ENCODE assay signal across 10 cellular contexts in the genomic region with DNA sequence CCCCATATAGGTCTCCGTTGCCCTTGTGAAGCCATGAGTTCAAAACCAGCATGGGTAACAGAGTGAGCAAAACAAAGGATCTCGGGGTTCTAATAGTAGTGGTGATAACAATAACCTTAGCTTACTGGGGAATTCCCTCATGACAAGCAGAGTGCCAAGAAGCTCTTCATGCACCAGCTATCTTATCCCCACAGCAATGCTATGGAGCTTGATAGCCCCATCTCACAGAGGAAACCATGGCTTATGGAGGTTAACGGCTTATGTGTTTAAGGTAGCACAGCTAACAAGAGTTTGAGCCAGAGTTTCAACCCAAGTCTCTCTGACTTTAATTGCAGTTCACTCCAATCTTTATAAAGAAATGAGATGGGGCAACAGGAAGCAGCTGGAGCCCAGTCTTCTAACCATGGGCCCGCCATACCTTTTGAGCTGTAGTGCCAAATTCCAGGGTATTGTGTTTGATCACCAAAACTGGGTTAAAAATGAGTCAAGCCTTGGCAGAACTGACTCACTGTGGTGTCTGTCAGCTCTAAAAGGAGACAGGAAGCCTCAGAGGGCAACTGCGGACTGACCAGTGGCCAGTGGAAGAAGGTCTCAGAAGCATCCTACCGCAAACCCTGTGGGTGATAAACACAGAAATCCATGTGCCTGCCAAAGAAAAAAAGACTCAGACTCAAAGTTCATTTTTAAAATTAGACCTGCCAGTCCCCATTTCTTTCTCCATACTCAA. TPM values are rescaled to one million over a fixed set of nuclear protein-coding genes. Genes with fewer than 3 reads are reported as not detected.
DNase-seq lines count a peak whose midpoint lies in the region; ATAC-seq and TF ChIP-seq lines count a peak whose summit lies in the region.
"Had no signal": no experiment of that assay in that cellular context is flagged by ENCODE, and none has a peak within 500 bp of the region (broad histone marks: within the 10 kb centered on the region; RNA-seq: fewer than 3 reads in every experiment).

No MANE protein-coding gene starts in this region.

- H3K4me1 Mint-ChIP-seq in T-helper 17 cell: peaks cover 2% of the 10 kb centered on the region
- H3K4me1 Mint-ChIP-seq: CD8-positive, alpha-beta memory T cell had no signal

- H3K27me3 Mint-ChIP-seq in T-helper 17 cell: peaks cover 14% of the 10 kb centered on the region

- H3K4me3 ChIP-seq in fibroblast of lung (replicated peaks in 1 of 4; ENCODE audit: control extremely low read depth in 1 of 4, insufficient read depth in 1 of 4, low read depth in 3 of 4, low read length in 4 of 4): no peak overlapping the region

- no peaks in the 10 kb centered on the region for H3K36me3 Mint-ChIP-seq in T-helper 17 cell (ENCODE audit: low read depth)
- H3K36me3 Mint-ChIP-seq: CD8-positive, alpha-beta memory T cell had no signal

- TF ChIP-seq CTCF in fibroblast of lung (conservative IDR thresholded peaks at IDR 0.05 in 1 of 2, IDR thresholded peaks at IDR 0.05 in 1 of 2; ENCODE audit: low read depth in 1 of 2, low read length in 2 of 2): no peak

- H3K79me2 ChIP-seq in fibroblast of lung (ENCODE audit: control insufficient read depth, insufficient read depth, low read length): no peaks in the 10 kb centered on the region

- ATAC-seq in T-helper 17 cell (peak; percentile 32), HG02610 (IDR thresholded peaks at IDR 0.05; ENCODE audit: unreplicated experiment) (no peak)
- peak; percentile 66 for ATAC-seq in stimulated activated naive CD8-positive, alpha-beta T cell treated with anti-CD3 and anti-CD28 coated beads, Interleukin-15, Interleukin-2, amounts not matched to agents 100 U/mL and 50 U/mL, for 24 hours

- no peak overlapping the region for H3K27ac ChIP-seq in fibroblast of lung (ENCODE audit: insufficient read depth, low read length)

- H2AFZ ChIP-seq in fibroblast of lung (ENCODE audit: low read length): no peak overlapping the region

- no peak overlapping the region for H3K4me3 Mint-ChIP-seq in T-helper 17 cell
- H3K4me3 Mint-ChIP-seq: CD8-positive, alpha-beta memory T cell had no signal

- no peaks in the 10 kb centered on the region for H4K20me1 ChIP-seq in fibroblast of lung (ENCODE audit: control insufficient read depth, extremely low read depth, insufficient read depth, low read length)

- H3K27ac Mint-ChIP-seq in T-helper 17 cell: no peak overlapping the region

- no peak overlapping the region for H3K4me2 ChIP-seq in fibroblast of lung (ENCODE audit: extremely low read depth, insufficient read depth, low read length)

- H3K27me3 ChIP-seq in fibroblast of lung (ENCODE audit: control insufficient read depth, insufficient read depth, low read length): no peaks in the 10 kb centered on the region

- peak; percentile 23 for DNase-seq in stimulated activated CD4-positive, alpha-beta T cell treated with anti-CD3 and anti-CD28 coated beads, Interleukin-15, amount 100 ng/mL, for 24 hours
- DNase-seq in stimulated activated CD4-positive, alpha-beta T cell treated with anti-CD3 and anti-CD28 coated beads, Interleukin-12 subunit alpha, Interleukin-12 subunit beta, amount 100 ng/mL, for 4 hours: no peak
- DNase-seq in T-helper 17 cell (no peak), fibroblast of lung (ENCODE audit: low read depth in 2 of 2) (peak; percentile 73 to 98), NCI-H748 (lab: John Stamatoyannopoulos, UW; ENCODE audit: unreplicated experiment) (no peak), NCI-H510A treated with DMSO at 0.1 percent for 48 hours (lab: John Stamatoyannopoulos, UW) (no peak)
- peak; percentile 31 for DNase-seq in stimulated activated naive CD8-positive, alpha-beta T cell treated with anti-CD3 and anti-CD28 coated beads, Interleukin-15, Interleukin-2, amounts not matched to agents 100 U/mL and 50 U/mL, for 24 hours
- DNase-seq: CD8-positive, alpha-beta memory T cell; cerebellar nuclear complex had no signal

- no peaks in the 10 kb centered on the region for H3K36me3 ChIP-seq in fibroblast of lung (ENCODE audit: control insufficient read depth, insufficient read depth, low read length)

- H3K9me3 ChIP-seq in T-helper 17 cell (ENCODE audit: control insufficient read depth, low read length, poor library complexity, severe bottlenecking) (no peaks in the 10 kb centered on the region), fibroblast of lung (ENCODE audit: control insufficient read depth, insufficient read depth, low read depth, low read length) (no peaks in the 10 kb centered on the region)

- no peak overlapping the region for H3K9ac ChIP-seq in fibroblast of lung (ENCODE audit: insufficient read depth, low read length)

- peaks cover 19% of the 10 kb centered on the region for H3K4me1 ChIP-seq in fibroblast of lung (ENCODE audit: control insufficient read depth, extremely low read depth, insufficient read depth, low read length)

RNA-seq across cellular contexts. Expression of a gene that starts 16.5 kb away (rescaled TPM):
- under 1 TPM in 1 of 2 donors, not detected in 1; 0.42 TPM for total RNA-seq in T-helper 17 cell
- 60.1 and 93.6 TPM in 2 replicates for total RNA-seq in fibroblast of lung
- 98.9 and 332 TPM in 2 replicates for polyA plus RNA-seq in fibroblast of lung
- polyA plus RNA-seq in fibroblast of lung (2012): 90.2 and 305 TPM in 2 replicates
- polyA minus RNA-seq in fibroblast of lung (ENCODE audit: low replicate concordance): 90.1 and 281 TPM in 2 replicates
- polyA plus RNA-seq: CD8-positive, alpha-beta memory T cell had no signal

RNA-seq across cellular contexts. Expression of a gene that starts 20.1 kb away (rescaled TPM):
- total RNA-seq in T-helper 17 cell (10 to 100 TPM; 52.6 to 59.6 TPM), fibroblast of lung (19.8 and 25.9 TPM in 2 replicates)
- 26.6 and 32.2 TPM in 2 replicates for polyA plus RNA-seq in fibroblast of lung
- polyA plus RNA-seq in fibroblast of lung (2012): 18.0 and 23.2 TPM in 2 replicates
- polyA minus RNA-seq in fibroblast of lung (ENCODE audit: low replicate concordance): 27.2 and 39.5 TPM in 2 replicates

Comparison
In these comparisons a context has a peak if more than half of its experiments do, and no peak if none do; other contexts are left out.
1. DNase-seq: peak in stimulated activated CD4-positive, alpha-beta T cell treated with anti-CD3 and anti-CD28 coated beads, Interleukin-15, amount 100 ng/mL, for 24 hours (single experiment), fibroblast of lung (2 of 2) and stimulated activated naive CD8-positive, alpha-beta T cell treated with anti-CD3 and anti-CD28 coated beads, Interleukin-15, Interleukin-2, amounts not matched to agents 100 U/mL and 50 U/mL, for 24 hours (single experiment); none in stimulated activated CD4-positive, alpha-beta T cell treated with anti-CD3 and anti-CD28 coated beads, Interleukin-12 subunit alpha, Interleukin-12 subunit beta, amount 100 ng/mL, for 4 hours (single experiment), T-helper 17 cell (0 of 3), NCI-H748 (single experiment) and NCI-H510A treated with DMSO at 0.1 percent for 48 hours (single experiment).
2. RNA of a gene that starts 16.5 kb away (total RNA-seq): 60.1 to 93.6 TPM in fibroblast of lung; 0.42 TPM in T-helper 17 cell; every median in the first group is over 10 times any median in the second.